2 cellular contexts compared by ENCODE assay signal in genomic region chr3:168026764-168027163, GRCh38.
TF ChIP-seq lines count a peak whose summit lies in the region.

No MANE protein-coding gene starts in this region.

TF ChIP-seq in SK-N-SH, 30 proteins besides CTCF, POLR2A, EP300 and RAD21 (continued from another document):
- TF ChIP-seq MAX (IDR thresholded peaks at IDR 0.05; ENCODE audit: low read depth) (no peak), TEAD4 (IDR thresholded peaks at IDR 0.05; ENCODE audit: borderline replicate concordance, insufficient read depth) (no peak), FOXJ3 (CRISPR knock-in tag; IDR thresholded peaks at IDR 0.05) (no peak), MEF2A (IDR thresholded peaks at IDR 0.05; ENCODE audit: borderline replicate concordance, low read depth) (no peak), FOSL2 (IDR thresholded peaks at IDR 0.05; ENCODE audit: borderline replicate concordance, low read depth) (no peak), RCOR1 (IDR thresholded peaks at IDR 0.05; ENCODE audit: low read length) (no peak), ZBTB33 (IDR thresholded peaks at IDR 0.05; ENCODE audit: borderline replicate concordance, low read depth) (no peak), EZH2phosphoT487 (IDR thresholded peaks at IDR 0.05; ENCODE audit: borderline replicate concordance, low read depth) (no peak), JUND (IDR thresholded peaks at IDR 0.05) (no peak), GABPA (IDR thresholded peaks at IDR 0.05; ENCODE audit: low read depth) (no peak), USF1 (IDR thresholded peaks at IDR 0.05; ENCODE audit: borderline replicate concordance, low read depth) (no peak)

TF ChIP-seq in SK-N-SH treated with all-trans-retinoic acid at 6 μM for 48 hours, 23 proteins besides CTCF, POLR2A, EP300 and RAD21 (continued from another document):
- TF ChIP-seq RARB (CRISPR knock-in tag; IDR thresholded peaks at IDR 0.05) = no peak
- TF ChIP-seq PPARA (CRISPR knock-in tag; IDR thresholded peaks at IDR 0.05; ENCODE audit: borderline replicate concordance) = no peak
- TF ChIP-seq GLIS3 (CRISPR knock-in tag; IDR thresholded peaks at IDR 0.05) = no peak
- no peak for TF ChIP-seq TSHZ2 (CRISPR knock-in tag; IDR thresholded peaks at IDR 0.05)
- no peak for TF ChIP-seq CSRNP3 (CRISPR knock-in tag; IDR thresholded peaks at IDR 0.05)
- no peak for TF ChIP-seq CREB5 (CRISPR knock-in tag; IDR thresholded peaks at IDR 0.05; ENCODE audit: low read depth)
- TF ChIP-seq BACH2 (CRISPR knock-in tag; IDR thresholded peaks at IDR 0.05; ENCODE audit: borderline replicate concordance) = no peak
TF ChIP-seq in SK-N-SH treated with all-trans-retinoic acid at 6 μM for 48 hours: peak in this region for 0.
